13 cellular contexts compared by ENCODE assay signal in the genomic region with DNA sequence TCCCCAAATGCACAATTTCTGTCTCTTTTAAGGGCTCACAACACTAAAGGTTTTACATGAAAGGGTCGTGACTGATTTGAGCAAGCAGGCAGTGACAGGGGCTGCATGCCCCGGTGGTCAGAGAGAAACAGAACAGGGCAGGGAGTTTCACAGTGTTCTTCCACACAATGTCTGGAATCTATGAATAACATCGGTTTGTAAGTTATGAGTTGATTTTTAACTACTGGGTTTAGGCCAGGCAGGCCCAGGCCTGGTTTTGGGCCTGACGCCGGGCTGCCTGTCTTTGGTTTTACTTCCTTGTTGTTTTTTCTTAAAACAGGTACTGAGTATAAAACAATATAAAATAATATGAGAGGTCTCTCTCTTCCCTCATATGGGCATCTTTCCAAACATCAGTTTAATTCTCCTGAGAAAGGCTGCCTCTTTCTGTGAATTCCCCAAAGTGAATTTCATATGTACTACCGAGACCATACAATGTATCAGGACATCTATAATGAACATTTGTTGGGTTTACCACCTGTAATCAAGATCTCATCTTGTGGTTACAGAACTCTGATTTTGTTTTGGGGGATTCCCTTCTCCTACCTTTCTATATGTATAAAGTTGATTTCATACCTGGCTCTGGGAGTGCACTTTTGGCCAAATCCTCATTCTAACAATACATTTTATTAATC.
A peak's percentile ranks its signal among the peaks of the same experiment; 100 is the strongest.
DNase-seq lines count a peak whose midpoint lies in the region; ATAC-seq, FAIRE-seq and TF ChIP-seq lines count a peak whose summit lies in the region.
"Had no signal": no experiment of that assay in that cellular context is flagged by ENCODE, and none has a peak within 500 bp of the region (broad histone marks: within the 10 kb centered on the region; RNA-seq: fewer than 3 reads in every experiment).

No MANE protein-coding gene starts in this region.

- no TSS peak for BruUV-seq in IMR-90 (replicated peaks; lab: Mats Ljungman, UMichigan)
- BruUV-seq in HepG2 (replicated peaks; lab: Mats Ljungman, UMichigan): no TSS peak

- no peak overlapping the region for H4K91ac ChIP-seq in IMR-90 (ENCODE audit: insufficient read depth, low read depth, low read length)

- no peak overlapping the region for H2AK5ac ChIP-seq in IMR-90 (ENCODE audit: low read depth, low read length)

- POLR2A ChIA-PET in activated CD4-positive, alpha-beta T cell treated with anti-CD3 and anti-CD28 coated beads for 36 hours (lab: Charles Lee): no interaction called here
- POLR2A ChIA-PET in IMR-90 (lab: Charles Lee; ENCODE audit: unreplicated experiment) (no interaction called here), HepG2 (lab: Yijun Ruan, JAX) (no interaction called here)

- H2AK9ac ChIP-seq in IMR-90 (replicated peaks; ENCODE audit: low read depth, low read length, poor library complexity): no peak overlapping the region

- H3K4ac ChIP-seq in IMR-90 (ENCODE audit: low read depth, low read length): no peak overlapping the region

- no CpG with 5 or more reads among the region's 6 CpGs for WGBS in IMR-90 (ENCODE audit: extremely low coverage in 2 of 2, insufficient read length in 1 of 2), 2 experiments
- WGBS in suprapubic skin: 59% methylated on average over 6 of the region's 6 CpGs
- WGBS in HepG2 (ENCODE audit: low lambda C conversion rate): 3% methylated on average over 6 of the region's 6 CpGs

- dilution Hi-C loops in IMR-90 (cut with HindIII; ENCODE audit: low sequenced_read_pairs, unreplicated experiment): no loop called here

- H2BK20ac ChIP-seq in IMR-90 (ENCODE audit: low read depth, low read length): no peak overlapping the region

- H3K4me1 Mint-ChIP-seq in activated CD4-positive, alpha-beta T cell treated with anti-CD3 and anti-CD28 coated beads for 36 hours: peaks cover 28% of the 10 kb centered on the region
- peaks cover 7% of the 10 kb centered on the region for H3K4me1 Mint-ChIP-seq in CD14-positive monocyte

- H3K14ac ChIP-seq in IMR-90 (replicated peaks; ENCODE audit: low read depth, low read length): no peak overlapping the region

- no peak overlapping the region for H2BK15ac ChIP-seq in IMR-90 (ENCODE audit: low read depth, low read length)

- H3K4me1 ChIP-seq in IMR-90 (ENCODE audit: control insufficient read depth, insufficient read depth, low read length) (peaks cover 2% of the 10 kb centered on the region; the same call in 1 of the 2 replicates), foreskin keratinocyte (no peaks in the 10 kb centered on the region), suprapubic skin (no peaks in the 10 kb centered on the region), HepG2 (ENCODE audit: insufficient read depth, low read length) (no peaks in the 10 kb centered on the region)

- H3K9ac ChIP-seq in IMR-90 (ENCODE audit: low read depth, low read length) (no peak overlapping the region), HepG2 (ENCODE audit: insufficient read depth, low read depth, low read length) (no peak overlapping the region)

- CTCF ChIA-PET in activated CD4-positive, alpha-beta T cell treated with anti-CD3 and anti-CD28 coated beads for 36 hours (lab: Charles Lee): interaction anchor here (1.3 to 1.7 kb wide), 2 partner anchors 31 to 72 kb away, joined by 3 read pairs; no protein-coding TSS in a partner anchor
- CTCF ChIA-PET in IMR-90 (lab: Yijun Ruan, JAX) (interaction anchor here (0.8 kb wide), 1 partner anchor 30 kb away, joined by 3 read pairs; no protein-coding TSS in a partner anchor), HepG2 (lab: Yijun Ruan, JAX; ENCODE audit: low intra/inter-chr PET ratio, low total read pairs) (no interaction called here)

- no peak overlapping the region for H3K56ac ChIP-seq in IMR-90 (ENCODE audit: extremely low read depth, insufficient read depth, low read length)

- H4K20me1 ChIP-seq in IMR-90 (ENCODE audit: insufficient read depth, low read length) (no peaks in the 10 kb centered on the region), HepG2 (ENCODE audit: insufficient read depth, low read length) (no peaks in the 10 kb centered on the region)

- H3K4me3 ChIP-seq in IMR-90 (ENCODE audit: insufficient read depth, low read depth, low read length): no peak overlapping the region
- no peak overlapping the region for H3K4me3 ChIP-seq in suprapubic skin
- H3K4me3 ChIP-seq in HepG2 (replicated peaks in 1 of 3; ENCODE audit: insufficient read depth in 1 of 3, low read depth in 2 of 3, low read length in 3 of 3): no peak overlapping the region
- H3K4me3 ChIP-seq: gastroesophageal sphincter had no signal

- H3K36me3 ChIP-seq in IMR-90 (ENCODE audit: control insufficient read depth, insufficient read depth, low read length): no peaks in the 10 kb centered on the region
- H3K36me3 ChIP-seq in suprapubic skin: no peaks in the 10 kb centered on the region
- H3K36me3 ChIP-seq in HepG2 (replicated peaks in 1 of 2; ENCODE audit: control insufficient read depth in 1 of 2, insufficient read depth in 2 of 2, low read length in 2 of 2): no peaks in the 10 kb centered on the region
- H3K36me3 ChIP-seq: brain microvascular endothelial cell, gastroesophageal sphincter had no signal

- no peaks in the 10 kb centered on the region for H3K79me2 ChIP-seq in HepG2 (ENCODE audit: insufficient read depth, low read length)

- H2AFZ ChIP-seq in IMR-90 (replicated peaks; ENCODE audit: low read length, poor library complexity) (no peak overlapping the region), HepG2 (ENCODE audit: low read length) (no peak overlapping the region)

- TF ChIP-seq CTCF in IMR-90 (conservative IDR thresholded peaks at IDR 0.05; ENCODE audit: low read depth, low read length) (no peak), foreskin keratinocyte (conservative IDR thresholded peaks at IDR 0.05) (no peak), suprapubic skin (IDR thresholded peaks at IDR 0.05) (no peak), HepG2 (CRISPR knock-in tag; IDR thresholded peaks at IDR 0.05) (no peak), CD14-positive monocyte (IDR thresholded peaks at IDR 0.05) (no peak)

- H3K23ac ChIP-seq in IMR-90 (ENCODE audit: low read depth, low read length): no peak overlapping the region

- peak overlapping the region; percentile 41; the same call in 1 of the 2 replicates for H3K18ac ChIP-seq in IMR-90 (ENCODE audit: low read depth, low read length)

- no peak for FAIRE-seq in HepG2 (lab: Jason Lieb, UNC)
- FAIRE-seq: G401.6 had no signal

- no peak overlapping the region for H3K4me3 Mint-ChIP-seq in activated CD4-positive, alpha-beta T cell treated with anti-CD3 and anti-CD28 coated beads for 36 hours
- no peak overlapping the region for H3K4me3 Mint-ChIP-seq in CD14-positive monocyte
- H3K4me3 Mint-ChIP-seq: naive thymus-derived CD4-positive, alpha-beta T cell had no signal

- ATAC-seq in activated CD4-positive, alpha-beta T cell treated with anti-CD3 and anti-CD28 coated beads for 36 hours: no peak
- ATAC-seq in IMR-90 (ENCODE audit: low read depth) (no peak), foreskin keratinocyte (no peak), HepG2 (no peak)
- ATAC-seq: gastroesophageal sphincter; naive thymus-derived CD4-positive, alpha-beta T cell had no signal

- no peaks in the 10 kb centered on the region for H3K9me1 ChIP-seq in IMR-90 (ENCODE audit: insufficient read depth, low read length)

- H3K9me3 ChIP-seq in IMR-90 (ENCODE audit: control insufficient read depth, insufficient read depth, low read length) (no peaks in the 10 kb centered on the region), suprapubic skin (no peaks in the 10 kb centered on the region), HepG2 (ENCODE audit: low read length) (no peaks in the 10 kb centered on the region)
- H3K9me3 ChIP-seq: gastroesophageal sphincter had no signal

- H3K79me1 ChIP-seq in IMR-90 (ENCODE audit: low read depth in 1 of 2, low read length in 2 of 2): no peaks in the 10 kb centered on the region

- peak; percentile 30 for DNase-seq in activated CD4-positive, alpha-beta T cell treated with anti-CD3 and anti-CD28 coated beads for 48 hours
- DNase-seq in activated CD4-positive, alpha-beta T cell treated with anti-CD3 and anti-CD28 coated beads for 36 hours: no peak
- DNase-seq in IMR-90: no peak
- peak in 1 of 2 donors; percentile 19 for DNase-seq in foreskin keratinocyte
- no peak for DNase-seq in suprapubic skin (ENCODE audit: low spot score in 2 of 2)
- no peak for DNase-seq in DMS153 (lab: John Stamatoyannopoulos, UW)
- DNase-seq in HepG2 (ENCODE audit: low spot score): no peak
- DNase-seq in CD14-positive monocyte (ENCODE audit: low spot score): no peak
- DNase-seq: 8988T; brain microvascular endothelial cell; naive thymus-derived CD4-positive, alpha-beta T cell had no signal

- TF ChIP-seq EP300 in suprapubic skin (IDR thresholded peaks at IDR 0.05) (no peak), HepG2 (IDR thresholded peaks at IDR 0.05; ENCODE audit: low read depth in 2 of 2, low read length in 2 of 2) (no peak), HepG2 (CRISPR knock-in tag; IDR thresholded peaks at IDR 0.05; ENCODE audit: borderline replicate concordance) (no peak)

- no peaks in the 10 kb centered on the region for H3K9me3 Mint-ChIP-seq in activated CD4-positive, alpha-beta T cell treated with anti-CD3 and anti-CD28 coated beads for 36 hours (ENCODE audit: low read depth)
- H3K9me3 Mint-ChIP-seq in CD14-positive monocyte: peaks cover 0 to 3% (median 0%) of the 10 kb centered on the region in 7 donors
- H3K9me3 Mint-ChIP-seq: naive thymus-derived CD4-positive, alpha-beta T cell had no signal

- H4K8ac ChIP-seq in IMR-90 (ENCODE audit: low read depth in 2 of 2, low read length in 2 of 2): no peak overlapping the region

- TF ChIP-seq POLR2A in IMR-90 (IDR thresholded peaks at IDR 0.05; ENCODE audit: low read depth, low read length) (no peak), suprapubic skin (IDR thresholded peaks at IDR 0.05) (no peak), HepG2 (IDR thresholded peaks at IDR 0.05; ENCODE audit: insufficient read depth in 1 of 2, low read depth in 2 of 2, low read length in 2 of 2) (no peak)

- in situ Hi-C loops in IMR-90 (cut with MboI; ENCODE audit: low sequenced_read_pairs): no loop called here
- in situ Hi-C loops in HepG2 (cut with HindIII; ENCODE audit: extremely low pct_ligation_motif_present, low pct_unique_long_range_greater_than_20kb): no loop called here

- H3K27ac ChIP-seq in IMR-90 (ENCODE audit: insufficient read depth, low read length): no peak overlapping the region
- H3K27ac ChIP-seq in foreskin keratinocyte: peak overlapping the region; percentile 10
- H3K27ac ChIP-seq in suprapubic skin: peak overlapping the region; percentile 58
- H3K27ac ChIP-seq in HepG2 (ENCODE audit: extremely low read length, insufficient read depth, low read length): no peak overlapping the region
- H3K27ac ChIP-seq: brain microvascular endothelial cell had no signal

- no peak overlapping the region for H2BK120ac ChIP-seq in IMR-90 (ENCODE audit: low read depth, low read length)

- H3K4me2 ChIP-seq in IMR-90 (ENCODE audit: low read depth, low read length) (no peak overlapping the region), HepG2 (ENCODE audit: low read depth, low read length) (no peak overlapping the region)

- H3K27me3 ChIP-seq in IMR-90 (ENCODE audit: control insufficient read depth, insufficient read depth, low read length) (no peaks in the 10 kb centered on the region), foreskin keratinocyte (no peaks in the 10 kb centered on the region), suprapubic skin (no peaks in the 10 kb centered on the region), HepG2 (ENCODE audit: control insufficient read depth in 1 of 2, insufficient read depth in 2 of 2, low read length in 2 of 2) (no peaks in the 10 kb centered on the region)
- H3K27me3 ChIP-seq: brain microvascular endothelial cell, gastroesophageal sphincter had no signal

- H3K27me3 Mint-ChIP-seq in activated CD4-positive, alpha-beta T cell treated with anti-CD3 and anti-CD28 coated beads for 36 hours: no peaks in the 10 kb centered on the region
- no peaks in the 10 kb centered on the region for H3K27me3 Mint-ChIP-seq in CD14-positive monocyte (ENCODE audit: low read depth in 3 of 3)
- H3K27me3 Mint-ChIP-seq: naive thymus-derived CD4-positive, alpha-beta T cell had no signal

- H2BK5ac ChIP-seq in IMR-90 (ENCODE audit: low read depth, low read length, poor library complexity, severe bottlenecking): no peak overlapping the region

- intact Hi-C loops in activated CD4-positive, alpha-beta T cell treated with anti-CD3 and anti-CD28 coated beads for 36 hours (cut with DNase I, micrococcal nuclease): no loop called here
- intact Hi-C loops in IMR-90 (cut with micrococcal nuclease): no loop called here
- intact Hi-C loops in HepG2 (cut with micrococcal nuclease; ENCODE audit: unreplicated experiment): no loop called here
- intact Hi-C loops in CD14-positive monocyte (cut with micrococcal nuclease): no loop called here

- no peak for TF ChIP-seq RAD21 in IMR-90 (IDR thresholded peaks at IDR 0.05; ENCODE audit: low read length)
- no peak for TF ChIP-seq RAD21 in HepG2 (CRISPR knock-in tag; IDR thresholded peaks at IDR 0.05)

- no peak overlapping the region; the same call in 1 of the 2 replicates for H4K5ac ChIP-seq in IMR-90 (ENCODE audit: low read depth, low read length)

- no peak overlapping the region for H3K27ac Mint-ChIP-seq in activated CD4-positive, alpha-beta T cell treated with anti-CD3 and anti-CD28 coated beads for 36 hours
- H3K27ac Mint-ChIP-seq in CD14-positive monocyte: peak overlapping the region in 2 of 7 donors; percentile 7 to 56

- H3K36me3 Mint-ChIP-seq in activated CD4-positive, alpha-beta T cell treated with anti-CD3 and anti-CD28 coated beads for 36 hours (ENCODE audit: low read depth): no peaks in the 10 kb centered on the region
- H3K36me3 Mint-ChIP-seq in CD14-positive monocyte: no peaks in the 10 kb centered on the region

Comparison
In these comparisons a context has a peak if more than half of its experiments do, and no peak if none do; other contexts are left out.
1. H3K27ac ChIP-seq: peak in foreskin keratinocyte (single experiment) and suprapubic skin (single experiment); none in IMR-90 (single experiment) and HepG2 (single experiment).